Comparison of ENCODE assay signal across 16 cellular contexts in the genomic region with DNA sequence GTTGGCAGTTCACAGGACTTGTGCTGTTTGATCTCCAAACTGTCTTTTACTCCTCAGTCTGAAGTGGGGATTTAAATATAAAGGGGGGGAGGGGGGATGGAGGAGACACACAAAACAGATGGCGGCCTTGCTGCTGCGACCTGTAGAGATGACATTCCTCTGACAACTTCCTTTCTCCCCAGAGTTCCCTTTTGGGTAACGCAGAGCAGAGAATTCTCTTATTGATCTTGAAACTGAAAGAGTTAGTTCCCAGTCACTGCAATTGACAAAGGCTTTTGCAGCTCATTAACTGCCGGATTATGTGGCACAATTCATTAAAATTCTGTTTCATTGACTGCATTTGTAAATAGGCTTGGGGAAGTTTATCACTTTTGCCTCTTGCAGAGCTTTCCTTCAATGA.
"Had no signal": no experiment of that assay in that cellular context is flagged by ENCODE, and none has a peak within 500 bp of the region (broad histone marks: within the 10 kb centered on the region; RNA-seq: fewer than 3 reads in every experiment).

No MANE protein-coding gene starts in this region.

- H3K27me3 ChIP-seq: adrenal gland, body of pancreas, spleen, upper lobe of right lung had no signal

- H3K4me1 ChIP-seq: adrenal gland, body of pancreas, psoas muscle, upper lobe of right lung had no signal

- H3K27me3 Mint-ChIP-seq: central memory CD8-positive, alpha-beta T cell had no signal

- H3K4me1 Mint-ChIP-seq: central memory CD8-positive, alpha-beta T cell had no signal

- H3K4me3 ChIP-seq: adrenal gland, body of pancreas, psoas muscle, spleen, upper lobe of right lung had no signal

- H3K27ac Mint-ChIP-seq: activated T-helper 2 cell treated with anti-CD3 and anti-CD28 coated beads, Interferon-gamma antibody, Interleukin-2, Interleukin-4, amounts not matched to agents 10 μg/mL and 5 μg/mL and 100 μg/mL, durations not matched to agents 14 hours and 24 hours and 36 hours; dendritic cell treated with granulocyte-macrophage colony-stimulating factor and Interleukin-4, amounts not matched to agents 40 ng/mL and 50 ng/mL, for 4 days; effector memory CD8-positive, alpha-beta T cell; T-helper 17 cell had no signal

- H3K9me3 Mint-ChIP-seq: activated T-helper 2 cell treated with anti-CD3 and anti-CD28 coated beads, Interferon-gamma antibody, Interleukin-2, Interleukin-4, amounts not matched to agents 10 μg/mL and 5 μg/mL and 100 μg/mL, durations not matched to agents 14 hours and 24 hours and 36 hours; central memory CD8-positive, alpha-beta T cell; dendritic cell treated with granulocyte-macrophage colony-stimulating factor and Interleukin-4, amounts not matched to agents 40 ng/mL and 50 ng/mL, for 4 days; effector memory CD8-positive, alpha-beta T cell had no signal

- H3K27ac ChIP-seq: adrenal gland, body of pancreas, neutrophil, psoas muscle, spleen, upper lobe of right lung had no signal

- H3K36me3 ChIP-seq: adrenal gland, neutrophil, spleen, upper lobe of right lung had no signal

- H3K9me3 ChIP-seq: adrenal gland, body of pancreas, neutrophil, psoas muscle, upper lobe of right lung had no signal

- H3K4me3 Mint-ChIP-seq: central memory CD8-positive, alpha-beta T cell; dendritic cell treated with granulocyte-macrophage colony-stimulating factor and Interleukin-4, amounts not matched to agents 40 ng/mL and 50 ng/mL, for 4 days; effector memory CD8-positive, alpha-beta T cell; T-helper 17 cell had no signal

- DNase-seq: activated CD4-positive, alpha-beta T cell treated with anti-CD3 and anti-CD28 coated beads, Interleukin-2, amount 50 U/mL, for 1 hour; activated naive CD4-positive, alpha-beta T cell treated with anti-CD3 and anti-CD28 coated beads, Interleukin-2, amount 50 U/mL, for 16 hours; adrenal gland; body of pancreas; effector memory CD8-positive, alpha-beta T cell; hippocampal formation; kidney glomerular epithelial cell; psoas muscle; spleen; stimulated activated naive CD4-positive, alpha-beta T cell treated with Interleukin-2 at 50 U/mL for 16 hours; T-helper 17 cell; upper lobe of right lung had no signal
